In the genomic region with DNA sequence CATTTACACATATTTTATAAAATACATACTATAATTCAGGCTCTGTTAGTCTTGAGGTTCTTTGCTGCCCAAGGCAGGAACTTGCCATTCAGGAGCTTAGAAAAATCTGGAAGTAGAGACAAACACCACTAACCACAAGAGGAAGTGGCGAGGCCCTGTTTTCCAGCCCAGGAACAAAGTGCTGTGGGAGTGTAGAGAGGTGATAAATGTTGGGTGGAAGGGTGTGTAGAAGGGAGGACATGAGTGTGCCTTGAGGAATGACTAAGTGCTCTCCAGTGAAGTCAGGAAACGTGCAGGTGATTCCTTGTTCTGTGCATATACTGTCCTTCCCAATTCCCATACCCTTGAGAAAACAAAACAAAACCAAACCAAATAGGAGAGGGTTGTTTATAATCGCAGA, we compare ENCODE assay signal across 11 cellular contexts.
DNase-seq lines count a peak whose midpoint lies in the region; ATAC-seq and TF ChIP-seq lines count a peak whose summit lies in the region.
"Had no signal": no experiment of that assay in that cellular context is flagged by ENCODE, and none has a peak within 500 bp of the region (broad histone marks: within the 10 kb centered on the region; RNA-seq: fewer than 3 reads in every experiment).

No MANE protein-coding gene starts in this region.

- peaks cover 12% of the 10 kb centered on the region for H3K36me3 Mint-ChIP-seq in glutamatergic neuron (ENCODE audit: unreplicated experiment)

- no peaks in the 10 kb centered on the region for H3K27me3 ChIP-seq in RWPE2 (ENCODE audit: insufficient read depth, poor library complexity, severe bottlenecking)
- H3K27me3 ChIP-seq in gastroesophageal sphincter = no peaks in the 10 kb centered on the region

- no peak overlapping the region for H3K4me3 Mint-ChIP-seq in glutamatergic neuron (ENCODE audit: unreplicated experiment)
- H3K4me3 Mint-ChIP-seq: activated naive CD8-positive, alpha-beta T cell treated with anti-CD3 and anti-CD28 coated beads, Interleukin-2, amount 50 U/mL, for 24 hours had no signal

- no peak overlapping the region for H3K4me3 ChIP-seq in RWPE2 (ENCODE audit: severe bottlenecking)
- H3K4me3 ChIP-seq in gastroesophageal sphincter = no peak overlapping the region

- no peaks in the 10 kb centered on the region for H3K36me3 ChIP-seq in RWPE2 (ENCODE audit: low read depth)
- H3K36me3 ChIP-seq in gastroesophageal sphincter = no peaks in the 10 kb centered on the region

- peaks cover 11% of the 10 kb centered on the region for H3K9me3 Mint-ChIP-seq in glutamatergic neuron (ENCODE audit: unreplicated experiment)

- WGBS in gastroesophageal sphincter (ENCODE audit: low coverage in 1 of 2), 2 donors = 48 to 66% methylated on average over 3 of the region's 3 CpGs

- no peaks in the 10 kb centered on the region for H3K4me1 Mint-ChIP-seq in glutamatergic neuron (ENCODE audit: low read depth, unreplicated experiment)

- no peak for TF ChIP-seq CTCF in RWPE2 (IDR thresholded peaks at IDR 0.05; ENCODE audit: poor library complexity, severe bottlenecking)
- no peak for TF ChIP-seq CTCF in gastroesophageal sphincter (IDR thresholded peaks at IDR 0.05)
- TF ChIP-seq CTCF in GM10266 (IDR thresholded peaks at IDR 0.05; ENCODE audit: control insufficient read depth, insufficient read depth, low read depth, missing control alignments) = no peak
- TF ChIP-seq CTCF in glutamatergic neuron (IDR thresholded peaks at IDR 0.05; ENCODE audit: partially characterized antibody, unreplicated experiment) = no peak

- TF ChIP-seq POLR2A in gastroesophageal sphincter (IDR thresholded peaks at IDR 0.05) = no peak

- TF ChIP-seq EP300 in gastroesophageal sphincter (IDR thresholded peaks at IDR 0.05) = no peak

- H3K9me3 ChIP-seq in RWPE2 (ENCODE audit: severe bottlenecking) = peaks cover 9% of the 10 kb centered on the region
- peaks cover 0 to 26% (median 0%) of the 10 kb centered on the region in 3 donors for H3K9me3 ChIP-seq in gastroesophageal sphincter

- ATAC-seq in RWPE2 (ENCODE audit: low read depth) (peak; percentile 83), gastroesophageal sphincter (peak; percentile 10), HG03439 (IDR thresholded peaks at IDR 0.05; ENCODE audit: unreplicated experiment) (no peak)
- ATAC-seq: activated naive CD8-positive, alpha-beta T cell treated with anti-CD3 and anti-CD28 coated beads, Interleukin-2, amount 50 U/mL, for 24 hours had no signal

- H3K27ac ChIP-seq in RWPE2 (ENCODE audit: poor library complexity, severe bottlenecking) (peak overlapping the region; percentile 37), gastroesophageal sphincter (peak overlapping the region in 3 of 4 donors; percentile 58 to 66 (median 61))
- H3K27ac ChIP-seq: KMS-11 had no signal

- peak; percentile 61 for DNase-seq in GF-D8 (lab: John Stamatoyannopoulos, UW)
- DNase-seq in RWPE2 (ENCODE audit: low spot score) = no peak
- DNase-seq in pulmonary artery endothelial cell (ENCODE audit: low read depth, low spot score) = peak; percentile 3
- DNase-seq in GM10266 (ENCODE audit: extremely low spot score) = no peak
- DNase-seq in NCI-H2196 (lab: John Stamatoyannopoulos, UW; ENCODE audit: unreplicated experiment) = no peak
- no peak for DNase-seq in glutamatergic neuron
- DNase-seq: activated naive CD8-positive, alpha-beta T cell treated with anti-CD3 and anti-CD28 coated beads, Interleukin-2, amount 50 U/mL, for 24 hours; stimulated activated CD4-positive, alpha-beta T cell treated with anti-CD3 and anti-CD28 coated beads, Interleukin-4, amount 100 ng/mL, for 4 hours had no signal

- no peak overlapping the region for H3K27ac Mint-ChIP-seq in glutamatergic neuron (ENCODE audit: unreplicated experiment)
- H3K27ac Mint-ChIP-seq: activated naive CD8-positive, alpha-beta T cell treated with anti-CD3 and anti-CD28 coated beads, Interleukin-2, amount 50 U/mL, for 24 hours had no signal

- H3K4me1 ChIP-seq in RWPE2 (ENCODE audit: insufficient read depth, poor library complexity, severe bottlenecking) (peaks cover 16% of the 10 kb centered on the region), gastroesophageal sphincter (peaks cover 0 to 23% (median 5%) of the 10 kb centered on the region in 3 donors)

- peaks cover 2% of the 10 kb centered on the region for H3K27me3 Mint-ChIP-seq in glutamatergic neuron (ENCODE audit: unreplicated experiment)

Comparison
In these comparisons a context has a peak if more than half of its experiments do, and no peak if none do; other contexts are left out.
1. DNase-seq: peak in GF-D8 (single experiment) and pulmonary artery endothelial cell (single experiment); none in RWPE2 (single experiment), GM10266 (single experiment), NCI-H2196 (single experiment) and glutamatergic neuron (single experiment).